ENCODE assay signal across 17 cellular contexts in the genomic region with DNA sequence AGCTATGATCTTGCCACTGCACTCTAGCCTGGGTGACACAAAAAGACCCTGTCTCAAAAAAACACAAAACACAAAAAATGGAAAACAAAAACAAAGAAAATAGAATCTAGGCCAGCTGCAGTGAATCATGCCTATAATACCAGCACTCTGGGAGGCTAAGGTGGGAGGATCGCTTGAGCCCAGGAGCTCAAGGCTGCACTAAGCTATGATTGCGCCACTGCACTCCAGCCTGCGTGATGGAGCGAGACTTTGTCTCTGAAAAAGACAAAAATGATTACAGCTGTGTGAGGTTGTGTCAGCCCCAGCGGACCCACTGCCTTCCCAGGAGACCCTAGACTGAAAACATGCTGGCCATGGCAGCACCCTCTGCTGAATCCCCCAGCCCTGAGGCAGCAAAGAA.
A peak's percentile ranks its signal among the peaks of the same experiment; 100 is the strongest.
DNase-seq lines count a peak whose midpoint lies in the region; TF ChIP-seq lines count a peak whose summit lies in the region.
"Had no signal": no experiment of that assay in that cellular context is flagged by ENCODE, and none has a peak within 500 bp of the region (broad histone marks: within the 10 kb centered on the region; RNA-seq: fewer than 3 reads in every experiment).

No MANE protein-coding gene starts in this region.

- H3K4me3 ChIP-seq in adrenal gland (no peak overlapping the region), mesendoderm (ENCODE audit: low read length) (no peak overlapping the region), neural progenitor cell (no peak overlapping the region), hepatocyte (no peak overlapping the region)

- no peaks in the 10 kb centered on the region for H3K9me2 ChIP-seq in hepatocyte (replicated peaks; ENCODE audit: insufficient read depth)

- no peaks in the 10 kb centered on the region for H3F3A ChIP-seq in neural progenitor cell (ENCODE audit: low read depth)

- H3K18ac ChIP-seq in mesendoderm (ENCODE audit: low read length): no peak overlapping the region

- H3K4me1 Mint-ChIP-seq in chondrocyte (ENCODE audit: low read depth) (no peaks in the 10 kb centered on the region), neural progenitor cell (peaks cover 24% of the 10 kb centered on the region)
- H3K4me1 Mint-ChIP-seq: CD4-positive, alpha-beta memory T cell had no signal

- no peaks in the 10 kb centered on the region for H3K79me1 ChIP-seq in mesendoderm (ENCODE audit: low read length)

- H3K4me3 Mint-ChIP-seq in chondrocyte (ENCODE audit: unreplicated experiment) (no peak overlapping the region), neural progenitor cell (no peak overlapping the region)
- H3K4me3 Mint-ChIP-seq: CD4-positive, alpha-beta memory T cell had no signal

- H4K8ac ChIP-seq in mesendoderm (ENCODE audit: low read depth, low read length): no peak overlapping the region

- peak overlapping the region; percentile 17 for H3K56ac ChIP-seq in mesendoderm (ENCODE audit: low read length)

- H3K27ac ChIP-seq in adrenal gland: peak overlapping the region in 2 of 5 donors; percentile 40 to 59
- H3K27ac ChIP-seq in mesendoderm (ENCODE audit: low read depth, low read length): no peak overlapping the region
- no peak overlapping the region for H3K27ac ChIP-seq in neural progenitor cell
- no peak overlapping the region for H3K27ac ChIP-seq in hepatocyte

- H3K4me1 ChIP-seq in adrenal gland (replicated peaks in 1 of 2) (peaks cover 7 to 8% of the 10 kb centered on the region in 2 donors), mesendoderm (ENCODE audit: control insufficient read depth, low read depth, low read length) (no peaks in the 10 kb centered on the region), neural progenitor cell (no peaks in the 10 kb centered on the region), hepatocyte (ENCODE audit: insufficient read depth) (no peaks in the 10 kb centered on the region)

- no peak for TF ChIP-seq POLR2A in adrenal gland (IDR thresholded peaks at IDR 0.05)

- intact Hi-C loops in adrenal gland (cut with DNase I): no loop called here

- DNase-seq in adrenal gland (peak in 6 of 7 donors; percentile 37 to 66 (median 48)), chondrocyte (ENCODE audit: low spot score) (peak; percentile 20), mesendoderm (no peak), neural progenitor cell (ENCODE audit: low spot score) (no peak), MV-4-11 (lab: John Stamatoyannopoulos, UW) (no peak), occipital lobe (lab: John Stamatoyannopoulos, UW) (no peak), hepatocyte (ENCODE audit: low spot score) (no peak)
- DNase-seq in activated CD8-positive, alpha-beta memory T cell treated with anti-CD3 and anti-CD28 coated beads, Interleukin-2, amount 50 U/mL, for 4 hours: no peak
- DNase-seq: C1 segment of cervical spinal cord; Calu3; CD4-positive, alpha-beta memory T cell; COR-L47; DMS53; DMS79 treated with DMSO at 0.1 percent for 48 hours; GOT3; H7; HCEC 1CT had no signal

- H4K5ac ChIP-seq in mesendoderm (ENCODE audit: low read length): no peak overlapping the region

- H3K27me3 ChIP-seq in adrenal gland: no peaks in the 10 kb centered on the region
- H3K27me3 ChIP-seq in mesendoderm (ENCODE audit: insufficient read depth, low read length, poor library complexity): no peaks in the 10 kb centered on the region
- H3K27me3 ChIP-seq in neural progenitor cell: peaks cover 20% of the 10 kb centered on the region
- peaks cover 15% of the 10 kb centered on the region for H3K27me3 ChIP-seq in hepatocyte

- no peak overlapping the region for H3K9ac ChIP-seq in mesendoderm (ENCODE audit: low read length)
- no peak overlapping the region for H3K9ac ChIP-seq in neural progenitor cell

- H3K27ac Mint-ChIP-seq in chondrocyte (ENCODE audit: unreplicated experiment) (no peak overlapping the region), neural progenitor cell (peak overlapping the region; percentile 67)
- H3K27ac Mint-ChIP-seq: CD4-positive, alpha-beta memory T cell had no signal

- H2BK120ac ChIP-seq in mesendoderm (ENCODE audit: low read depth, low read length): no peak overlapping the region

- H4K20me1 ChIP-seq in neural progenitor cell (ENCODE audit: low read depth): no peaks in the 10 kb centered on the region
- no peaks in the 10 kb centered on the region for H4K20me1 ChIP-seq in hepatocyte (ENCODE audit: insufficient read depth, poor library complexity, severe bottlenecking)

- H2AFZ ChIP-seq in neural progenitor cell (replicated peaks) (no peak overlapping the region), hepatocyte (no peak overlapping the region)

- H3K4me2 ChIP-seq in mesendoderm (ENCODE audit: low read length): no peak overlapping the region
- no peak overlapping the region for H3K4me2 ChIP-seq in neural progenitor cell
- H3K4me2 ChIP-seq in hepatocyte: no peak overlapping the region

- TF ChIP-seq CTCF in adrenal gland (IDR thresholded peaks at IDR 0.05) (no peak), chondrocyte (IDR thresholded peaks at IDR 0.05) (no peak), neural progenitor cell (IDR thresholded peaks at IDR 0.05) (no peak), hepatocyte (IDR thresholded peaks at IDR 0.05; ENCODE audit: poor library complexity) (no peak)

- H2AK5ac ChIP-seq in mesendoderm (ENCODE audit: low read length): no peak overlapping the region

- H3K23ac ChIP-seq in mesendoderm (ENCODE audit: low read length): no peak overlapping the region

- H3K27me3 Mint-ChIP-seq in chondrocyte (ENCODE audit: low read depth): peaks cover 41% of the 10 kb centered on the region
- H3K27me3 Mint-ChIP-seq in neural progenitor cell (ENCODE audit: insufficient read depth, low read depth): peaks cover 8% of the 10 kb centered on the region

- H3K79me2 ChIP-seq in mesendoderm (ENCODE audit: control insufficient read depth, insufficient read depth, low read length) (no peaks in the 10 kb centered on the region), neural progenitor cell (ENCODE audit: low read depth) (no peaks in the 10 kb centered on the region), hepatocyte (no peaks in the 10 kb centered on the region)

- no peak overlapping the region for H2BK5ac ChIP-seq in mesendoderm (ENCODE audit: low read length)

- H3K9me3 Mint-ChIP-seq in chondrocyte (ENCODE audit: low read depth) (peaks cover 10% of the 10 kb centered on the region), neural progenitor cell (peaks cover 2% of the 10 kb centered on the region)

- H3K4ac ChIP-seq in mesendoderm (ENCODE audit: low read depth, low read length): no peak overlapping the region

- H3K36me3 Mint-ChIP-seq in chondrocyte (ENCODE audit: low read depth): peaks cover 2% of the 10 kb centered on the region
- H3K36me3 Mint-ChIP-seq in neural progenitor cell: peaks cover 1% of the 10 kb centered on the region

- no peak overlapping the region for H2BK15ac ChIP-seq in mesendoderm (replicated peaks; ENCODE audit: low read depth)

- 41 to 77% (median 56%) methylated on average over 5 of the region's 5 CpGs for WGBS in adrenal gland, 4 donors
- whole genome bisulfite sequencing in mesendoderm (ENCODE audit: extremely low coverage, insufficient coverage, low lambda C conversion rate): no CpG with 5 or more reads among the region's 5 CpGs
- 95% methylated on average over 5 of the region's 5 CpGs for WGBS in hepatocyte (ENCODE audit: low lambda C conversion rate, missing lambda C conversion rate)

- H3K36me3 ChIP-seq in adrenal gland (replicated peaks in 1 of 2) (no peaks in the 10 kb centered on the region), mesendoderm (ENCODE audit: control insufficient read depth, insufficient read depth, low read length) (no peaks in the 10 kb centered on the region), neural progenitor cell (no peaks in the 10 kb centered on the region), hepatocyte (replicated peaks; ENCODE audit: insufficient read depth, low read depth) (no peaks in the 10 kb centered on the region)

- no peaks in the 10 kb centered on the region for H3K9me3 ChIP-seq in adrenal gland (replicated peaks in 1 of 3)
- H3K9me3 ChIP-seq in neural progenitor cell (ENCODE audit: low read depth): no peaks in the 10 kb centered on the region
- no peaks in the 10 kb centered on the region for H3K9me3 ChIP-seq in hepatocyte (ENCODE audit: low read depth)

Comparison
In these comparisons a context has a peak if more than half of its experiments do, and no peak if none do; other contexts are left out.
1. DNase-seq: peak in adrenal gland (6 of 7) and chondrocyte (single experiment); none in mesendoderm (single experiment), neural progenitor cell (single experiment), MV-4-11 (single experiment), occipital lobe (single experiment), activated CD8-positive, alpha-beta memory T cell treated with anti-CD3 and anti-CD28 coated beads, Interleukin-2, amount 50 U/mL, for 4 hours (single experiment) and hepatocyte (single experiment).